In the genomic region with DNA sequence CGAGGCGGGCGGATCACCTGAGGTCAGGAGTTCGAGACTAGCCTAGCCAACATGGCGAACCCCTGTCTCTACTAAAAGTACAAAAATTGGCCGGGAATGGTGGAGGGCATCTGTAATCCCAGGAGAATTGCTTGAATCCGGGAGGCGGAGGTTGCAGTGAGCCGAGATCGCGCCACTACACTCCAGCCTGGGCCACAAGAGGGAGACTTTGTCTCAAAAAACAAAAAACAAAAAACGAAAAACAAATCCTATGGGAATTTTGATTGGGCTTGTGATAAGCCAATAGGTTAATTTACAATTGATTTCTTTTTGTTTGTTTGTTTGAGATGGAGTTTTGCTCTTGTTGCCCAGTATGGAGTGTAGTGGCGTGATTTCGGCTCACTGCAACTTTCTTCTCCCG, we compare ENCODE assay signal across 8 cellular contexts. TPM values are rescaled to one million over a fixed set of nuclear protein-coding genes. Genes with fewer than 3 reads are reported as not detected.
DNase-seq lines count a peak whose midpoint lies in the region; ATAC-seq and TF ChIP-seq lines count a peak whose summit lies in the region.

No MANE protein-coding gene starts in this region.

- H3K27me3 ChIP-seq in IMR-90 (ENCODE audit: control insufficient read depth, insufficient read depth, low read length) (no peaks in the 10 kb centered on the region), mesenchymal stem cell (ENCODE audit: control insufficient read depth in 1 of 2, insufficient read depth in 1 of 2, low read length in 2 of 2) (no peaks in the 10 kb centered on the region)

- peaks cover 5% of the 10 kb centered on the region; the same call in 1 of the 2 replicates for H3K9me1 ChIP-seq in IMR-90 (ENCODE audit: insufficient read depth, low read length)

- H3K4me1 ChIP-seq in IMR-90 (ENCODE audit: control insufficient read depth, insufficient read depth, low read length) (peaks cover 8% of the 10 kb centered on the region), mesenchymal stem cell (ENCODE audit: control insufficient read depth, insufficient read depth, low read depth, low read length) (peaks cover 5% of the 10 kb centered on the region)

- H3K79me1 ChIP-seq in IMR-90 (ENCODE audit: low read depth in 1 of 2, low read length in 2 of 2) (no peaks in the 10 kb centered on the region), mesenchymal stem cell (replicated peaks; ENCODE audit: low read length, poor library complexity, severe bottlenecking) (no peaks in the 10 kb centered on the region)

- H3K4me2 ChIP-seq in IMR-90 (ENCODE audit: low read depth, low read length) (no peak overlapping the region), mesenchymal stem cell (ENCODE audit: low read length, poor library complexity, severe bottlenecking) (peak overlapping the region; percentile 76)

- H4K20me1 ChIP-seq in IMR-90 (ENCODE audit: insufficient read depth, low read length): peaks cover 5% of the 10 kb centered on the region; the same call in 1 of the 2 replicates

- H2BK5ac ChIP-seq in IMR-90 (ENCODE audit: low read depth, low read length, poor library complexity, severe bottlenecking): no peak overlapping the region
- H2BK5ac ChIP-seq in mesenchymal stem cell (ENCODE audit: low read depth, low read length, poor library complexity, severe bottlenecking): no peak overlapping the region

- H3K56ac ChIP-seq in IMR-90 (ENCODE audit: extremely low read depth, insufficient read depth, low read length): no peak overlapping the region

- CTCF ChIA-PET in IMR-90 (lab: Yijun Ruan, JAX): no interaction called here

- H3K4ac ChIP-seq in IMR-90 (ENCODE audit: low read depth, low read length) (no peak overlapping the region), mesenchymal stem cell (ENCODE audit: low read depth in 1 of 2, low read length in 2 of 2) (no peak overlapping the region)

- H3K27ac ChIP-seq in IMR-90 (ENCODE audit: insufficient read depth, low read length) (no peak overlapping the region), mesenchymal stem cell (ENCODE audit: low read length, poor library complexity, severe bottlenecking) (no peak overlapping the region)

- no peak overlapping the region for H3K18ac ChIP-seq in IMR-90 (ENCODE audit: low read depth, low read length)
- no peak overlapping the region for H3K18ac ChIP-seq in mesenchymal stem cell (ENCODE audit: low read depth in 1 of 2, low read length in 2 of 2)

- no peak overlapping the region for H2AK5ac ChIP-seq in IMR-90 (ENCODE audit: low read depth, low read length)
- H2AK5ac ChIP-seq in mesenchymal stem cell (ENCODE audit: low read length, severe bottlenecking): no peak overlapping the region

- H3K9me3 ChIP-seq in IMR-90 (ENCODE audit: control insufficient read depth, insufficient read depth, low read length): no peaks in the 10 kb centered on the region
- H3K9me3 ChIP-seq in mesenchymal stem cell (ENCODE audit: control insufficient read depth, low read length): no peaks in the 10 kb centered on the region

- DNase-seq in Caki2 (ENCODE audit: low read depth): peak; percentile 48
- no peak for DNase-seq in IMR-90
- peak; percentile 13 for DNase-seq in amniotic epithelial cell (ENCODE audit: low read depth)
- peak; percentile 35 for DNase-seq in mesenchymal stem cell
- DNase-seq in COLO668 (lab: John Stamatoyannopoulos, UW; ENCODE audit: unreplicated experiment): no peak
- no peak for DNase-seq in Ammon's horn (ENCODE audit: low spot score)
- DNase-seq in NCI-H2196 treated with DMSO at 0.1 percent for 48 hours (lab: John Stamatoyannopoulos, UW; ENCODE audit: unreplicated experiment): no peak

- no peak for TF ChIP-seq POLR2A in IMR-90 (IDR thresholded peaks at IDR 0.05; ENCODE audit: low read depth, low read length)

- intact Hi-C loops in IMR-90 (cut with micrococcal nuclease): loop anchor here (5.0 kb wide), 2 partner anchors 160 to 965 kb away; a partner anchor contains a TSS

- H4K91ac ChIP-seq in IMR-90 (ENCODE audit: insufficient read depth, low read depth, low read length) (no peak overlapping the region), mesenchymal stem cell (ENCODE audit: low read length) (no peak overlapping the region)

- ATAC-seq in IMR-90 (ENCODE audit: low read depth) (no peak), GM18868 (IDR thresholded peaks at IDR 0.05; ENCODE audit: unreplicated experiment) (no peak)

- in situ Hi-C loops in Caki2 (cut with HindIII; ENCODE audit: low pct_unique_long_range_greater_than_20kb, low sequenced_read_pairs): loop anchor here (10.0 kb wide), 1 partner anchor 238 kb away; no protein-coding TSS in a partner anchor
- in situ Hi-C loops in IMR-90 (cut with MboI; ENCODE audit: low sequenced_read_pairs): loop anchor here (5.0 kb wide), 2 partner anchors 235 to 1115 kb away; no protein-coding TSS in a partner anchor

- no peaks in the 10 kb centered on the region for H3K36me3 ChIP-seq in IMR-90 (ENCODE audit: control insufficient read depth, insufficient read depth, low read length)
- no peaks in the 10 kb centered on the region for H3K36me3 ChIP-seq in mesenchymal stem cell (ENCODE audit: control insufficient read depth in 1 of 2, insufficient read depth in 2 of 2, low read depth in 1 of 2, low read length in 2 of 2)

- no peak overlapping the region for H2BK120ac ChIP-seq in IMR-90 (ENCODE audit: low read depth, low read length)
- H2BK120ac ChIP-seq in mesenchymal stem cell (ENCODE audit: low read depth, low read length): no peak overlapping the region

- H4K8ac ChIP-seq in IMR-90 (ENCODE audit: low read depth in 2 of 2, low read length in 2 of 2) (no peak overlapping the region), mesenchymal stem cell (ENCODE audit: low read length) (no peak overlapping the region)

- no CpG with 5 or more reads among the region's 15 CpGs for WGBS in IMR-90 (ENCODE audit: extremely low coverage in 2 of 2, insufficient read length in 1 of 2), 2 experiments
- 75% methylated on average over 15 of the region's 15 CpGs for WGBS in mesenchymal stem cell

- no peak overlapping the region for H4K5ac ChIP-seq in IMR-90 (ENCODE audit: low read depth, low read length)

- no peak overlapping the region for H2BK20ac ChIP-seq in IMR-90 (ENCODE audit: low read depth, low read length)

- peak; percentile 44 for TF ChIP-seq RAD21 in IMR-90 (IDR thresholded peaks at IDR 0.05; ENCODE audit: low read length)

- TF ChIP-seq CTCF in IMR-90 (conservative IDR thresholded peaks at IDR 0.05; ENCODE audit: low read depth, low read length): peak; percentile 38

- H2AFZ ChIP-seq in IMR-90 (replicated peaks; ENCODE audit: low read length, poor library complexity) (no peak overlapping the region), mesenchymal stem cell (ENCODE audit: low read depth, low read length) (no peak overlapping the region)

- H3K9ac ChIP-seq in IMR-90 (ENCODE audit: low read depth, low read length) (no peak overlapping the region), mesenchymal stem cell (ENCODE audit: low read length) (peak overlapping the region; percentile 5)

- no peak overlapping the region for H3K4me3 ChIP-seq in IMR-90 (ENCODE audit: insufficient read depth, low read depth, low read length)
- peak overlapping the region in 1 of 2 experiments; percentile 66 for H3K4me3 ChIP-seq in mesenchymal stem cell (ENCODE audit: insufficient read depth in 1 of 2, low read depth in 1 of 2, low read length in 2 of 2)

- H2BK15ac ChIP-seq in IMR-90 (ENCODE audit: low read depth, low read length) (no peak overlapping the region), mesenchymal stem cell (ENCODE audit: low read depth, poor library complexity, severe bottlenecking) (no peak overlapping the region)

- POLR2A ChIA-PET in IMR-90 (lab: Charles Lee; ENCODE audit: unreplicated experiment): no interaction called here

- H2AK9ac ChIP-seq in IMR-90 (replicated peaks; ENCODE audit: low read depth, low read length, poor library complexity): no peak overlapping the region

- no TSS peak for BruUV-seq in IMR-90 (replicated peaks; lab: Mats Ljungman, UMichigan)

- no peak overlapping the region for H3K14ac ChIP-seq in IMR-90 (replicated peaks; ENCODE audit: low read depth, low read length)
- H3K14ac ChIP-seq in mesenchymal stem cell (ENCODE audit: low read length in 2 of 2): no peak overlapping the region

- H2BK12ac ChIP-seq in mesenchymal stem cell (ENCODE audit: low read length in 2 of 2): no peak overlapping the region

- dilution Hi-C loops in IMR-90 (cut with HindIII; ENCODE audit: low sequenced_read_pairs, unreplicated experiment): loop anchor here (25.0 kb wide), 1 partner anchor 880 kb away; no protein-coding TSS in a partner anchor

- no peak overlapping the region for H3K23ac ChIP-seq in IMR-90 (ENCODE audit: low read depth, low read length)
- H3K23ac ChIP-seq in mesenchymal stem cell (ENCODE audit: low read length in 2 of 2): no peak overlapping the region

TF ChIP-seq in IMR-90, 13 proteins besides CTCF, POLR2A, EP300 and RAD21:
- TF ChIP-seq RFX5 (IDR thresholded peaks at IDR 0.05; ENCODE audit: low read depth, low read length) (no peak), RCOR1 (IDR thresholded peaks at IDR 0.05; ENCODE audit: insufficient replicate concordance, low read length) (no peak), CHD1 (IDR thresholded peaks at IDR 0.05; ENCODE audit: low read depth, low read length) (no peak)

RNA-seq across cellular contexts. Expression of a gene that starts 24.2 kb away (rescaled TPM):
- not detected in 2 replicates for total RNA-seq in Caki2 (2014; rRNA removed; shearing (Covaris generic); ENCODE audit: low replicate concordance)
- total RNA-seq in IMR-90 (2012; rRNA removed): under 0.01 and 0.28 TPM in 2 replicates
- polyA plus RNA-seq in IMR-90 (2012; rRNA removed): 0.32 and 0.38 TPM in 2 replicates
- 0.21 and 0.29 TPM in 2 replicates for polyA plus RNA-seq in IMR-90 (2012; cell fraction: cytosol; rRNA removed)
- 2.2 and 2.7 TPM in 2 replicates for polyA plus RNA-seq in IMR-90 (2012; cell fraction: nucleus; rRNA removed; ENCODE audit: low replicate concordance)
- 0.06 TPM for polyA plus RNA-seq in mesenchymal stem cell (2013, experiment 1 of 2)
- polyA plus RNA-seq in mesenchymal stem cell (2013, experiment 2 of 2): 0.08 TPM

Comparison
In these comparisons a context has a peak if more than half of its experiments do, and no peak if none do; other contexts are left out.
1. DNase-seq: peak in Caki2 (single experiment), amniotic epithelial cell (single experiment) and mesenchymal stem cell (single experiment); none in IMR-90 (single experiment), COLO668 (single experiment), Ammon's horn (single experiment) and NCI-H2196 treated with DMSO at 0.1 percent for 48 hours (single experiment).